Comparison of ENCODE assay signal across 29 cellular contexts in the genomic region with DNA sequence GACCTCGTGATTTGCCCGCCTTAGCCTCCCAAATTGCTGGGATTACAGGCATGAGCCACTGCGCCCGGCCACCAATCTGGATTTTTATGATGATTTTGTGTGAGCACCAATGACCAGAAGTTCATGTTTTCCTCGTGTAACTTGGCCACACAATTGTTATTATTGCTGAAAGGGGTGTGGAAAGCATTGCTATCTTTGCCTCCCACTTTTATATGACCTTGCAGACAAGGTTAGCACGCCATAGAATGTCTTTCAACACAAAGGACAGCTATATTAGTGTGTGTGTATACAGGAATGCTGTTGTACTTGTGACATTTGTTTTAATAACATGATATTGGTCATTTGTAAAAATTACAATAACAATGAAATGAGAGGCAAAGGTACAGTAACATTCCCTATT.
"Had no signal": no experiment of that assay in that cellular context is flagged by ENCODE, and none has a peak within 500 bp of the region (broad histone marks: within the 10 kb centered on the region; RNA-seq: fewer than 3 reads in every experiment).

No MANE protein-coding gene starts in this region.

- H3K27me3 ChIP-seq: left lung, pancreas, stomach, testis, thyroid gland, upper lobe of right lung, uterus had no signal

- H3K27ac Mint-ChIP-seq: immature natural killer cell; naive B cell; natural killer cell; stimulated activated naive B cell treated with anti-CD40 and anti-IgM and Interleukin-4, amounts not matched to agents 10 μg/mL and 1 μg/mL and 100 μg/mL, for 72 hours had no signal

- H3K27ac ChIP-seq: left lung, lower lobe of right lung, pancreas, prostate gland, skin epidermis, stomach, testis, thyroid gland, upper lobe of right lung, uterus had no signal

- ATAC-seq: left lung; lower lobe of right lung; natural killer cell; pancreas; right cardiac atrium; sciatic nerve; stimulated activated naive B cell treated with anti-CD40 and anti-IgM and Interleukin-4, amounts not matched to agents 10 μg/mL and 1 μg/mL and 100 μg/mL, for 72 hours; stimulated activated naive CD8-positive, alpha-beta T cell treated with anti-CD3 and anti-CD28 coated beads, Interleukin-15, Interleukin-2, amounts not matched to agents 100 U/mL and 50 U/mL, for 24 hours; upper lobe of right lung had no signal

- H3K9me3 ChIP-seq: lower lobe of right lung, pancreas, prostate gland, testis, thyroid gland, upper lobe of right lung, uterus had no signal

- H3K36me3 ChIP-seq: left lung, lower lobe of right lung, pancreas, prostate gland, stomach, thyroid gland, upper lobe of right lung, uterus had no signal

- H3K4me1 ChIP-seq: left lung, lower lobe of right lung, pancreas, prostate gland, stomach, testis, thyroid gland, upper lobe of right lung, uterus had no signal

- H3K4me3 Mint-ChIP-seq: immature natural killer cell; naive B cell; natural killer cell; stimulated activated naive B cell treated with anti-CD40 and anti-IgM and Interleukin-4, amounts not matched to agents 10 μg/mL and 1 μg/mL and 100 μg/mL, for 72 hours had no signal

- H3K4me3 ChIP-seq: left lung, lower lobe of right lung, pancreas, prostate gland, skin epidermis, stomach, testis, thyroid gland, upper lobe of right lung, uterus had no signal

- H3K9me3 Mint-ChIP-seq: immature natural killer cell had no signal

- DNase-seq: hypothalamus; immature natural killer cell; kidney; left lung; lower lobe of right lung; mammary epithelial cell; mesenchymal stem cell; naive B cell; natural killer cell; nucleus accumbens; pancreas; posterior cingulate gyrus; retina; right cardiac atrium; stimulated activated CD4-positive, alpha-beta T cell treated with anti-CD3 and anti-CD28 coated beads, Interleukin-12 subunit alpha, Interleukin-12 subunit beta, amount 100 ng/mL, for 4 hours; stimulated activated CD4-positive, alpha-beta T cell treated with anti-CD3 and anti-CD28 coated beads, Interleukin-15, amount 100 ng/mL, for 24 hours; stimulated activated CD4-positive, alpha-beta T cell treated with anti-CD3 and anti-CD28 coated beads, Interleukin-2, amount 100 ng/mL, for 24 hours; stimulated activated CD4-positive, alpha-beta T cell treated with anti-CD3 and anti-CD28 coated beads, Interleukin-4, amount 100 ng/mL, for 1 hour; stimulated activated naive B cell treated with anti-CD40 and anti-IgM and Interleukin-4, amounts not matched to agents 10 μg/mL and 1 μg/mL and 100 μg/mL, for 72 hours; stimulated activated naive CD8-positive, alpha-beta T cell treated with anti-CD3 and anti-CD28 coated beads, Interleukin-15, Interleukin-2, amounts not matched to agents 100 U/mL and 50 U/mL, for 24 hours; testis; thyroid gland; trophoblast cell; upper lobe of right lung; uterus had no signal
